In the genomic region with DNA sequence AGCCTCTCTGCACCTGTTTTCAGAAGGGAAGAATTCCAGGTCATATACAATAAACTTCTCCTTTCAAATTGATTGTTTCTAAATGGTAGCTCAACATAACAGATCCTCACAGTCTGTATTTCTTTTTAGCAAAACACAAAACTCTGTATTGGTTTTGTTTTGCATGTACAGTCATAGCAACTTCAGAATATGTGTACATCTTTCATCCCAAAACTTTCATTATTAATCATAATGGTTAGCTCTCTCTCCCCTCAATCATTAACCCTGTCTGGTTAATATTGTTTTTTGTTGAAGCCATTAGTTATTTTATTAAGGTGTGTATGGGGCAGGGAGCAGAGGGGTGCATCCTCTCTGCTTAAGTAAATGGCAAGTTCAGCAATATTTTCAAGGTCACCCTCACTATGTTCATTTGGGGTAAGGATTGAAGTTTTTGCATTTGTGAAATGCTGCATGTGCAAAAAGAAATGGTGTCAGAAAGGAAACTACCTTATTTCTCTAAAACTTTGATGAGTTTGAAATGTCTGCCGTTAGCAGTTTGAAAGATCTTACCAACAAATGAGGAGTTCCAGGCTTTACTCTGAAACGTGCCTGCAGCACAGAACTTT, we compare ENCODE assay signal across 30 cellular contexts.
DNase-seq lines count a peak whose midpoint lies in the region; ATAC-seq and TF ChIP-seq lines count a peak whose summit lies in the region.
"Had no signal": no experiment of that assay in that cellular context is flagged by ENCODE, and none has a peak within 500 bp of the region (broad histone marks: within the 10 kb centered on the region; RNA-seq: fewer than 3 reads in every experiment).

No MANE protein-coding gene starts in this region.

- no peak for TF ChIP-seq POLR2A in gastroesophageal sphincter (IDR thresholded peaks at IDR 0.05)

- no TSS peak for BruUV-seq in PC-3 (replicated peaks; lab: Mats Ljungman, UMichigan)

- TF ChIP-seq EP300 in gastroesophageal sphincter (IDR thresholded peaks at IDR 0.05): no peak

- H3K9me3 ChIP-seq in PC-3 (ENCODE audit: low read length) (no peaks in the 10 kb centered on the region), gastroesophageal sphincter (no peaks in the 10 kb centered on the region)
- H3K9me3 ChIP-seq: ascending aorta; BLaER1 treated with 17β-estradiol and CSF1 and Interleukin-3, amounts not matched to agents 10 nM and 100 nM; Caco-2; left ventricle myocardium inferior; pancreas; spleen; testis had no signal

- H3K27ac ChIP-seq in PC-3 (ENCODE audit: low read length): no peak overlapping the region
- H3K27ac ChIP-seq in gastroesophageal sphincter: no peak overlapping the region
- H3K27ac ChIP-seq: ascending aorta; BLaER1 treated with 17β-estradiol and CSF1 and Interleukin-3, amounts not matched to agents 10 nM and 100 nM; left ventricle myocardium inferior; pancreas; spleen; testis had no signal

- no peaks in the 10 kb centered on the region for H3F3A ChIP-seq in PC-3 (ENCODE audit: low read length, unreplicated experiment)

- no peaks in the 10 kb centered on the region for H4K20me1 ChIP-seq in PC-3 (ENCODE audit: low read length)
- H4K20me1 ChIP-seq: BLaER1 treated with 17β-estradiol and CSF1 and Interleukin-3, amounts not matched to agents 10 nM and 100 nM had no signal

- no peaks in the 10 kb centered on the region for H3K9me2 ChIP-seq in PC-3 (replicated peaks; ENCODE audit: low read length)

- intact Hi-C loops in PC-3 (cut with micrococcal nuclease): no loop called here

- no peak overlapping the region for H3K4me2 ChIP-seq in PC-3 (ENCODE audit: low read length)
- H3K4me2 ChIP-seq: BLaER1 treated with 17β-estradiol and CSF1 and Interleukin-3, amounts not matched to agents 10 nM and 100 nM had no signal

- 0 out of 2 replicates have a peak overlapping the region, but pooled peaks have one; percentile 12 for H2AFZ ChIP-seq in PC-3 (ENCODE audit: low read length)

- H3K4me1 ChIP-seq in PC-3 (ENCODE audit: insufficient read depth, low read length) (peaks cover 13% of the 10 kb centered on the region), gastroesophageal sphincter (peaks cover 0 to 4% (median 0%) of the 10 kb centered on the region in 3 donors)
- H3K4me1 ChIP-seq: ascending aorta; BLaER1 treated with 17β-estradiol and CSF1 and Interleukin-3, amounts not matched to agents 10 nM and 100 nM; Caco-2; left ventricle myocardium inferior; pancreas; testis had no signal

- H3K36me3 ChIP-seq in PC-3 (ENCODE audit: low read depth, low read length): no peaks in the 10 kb centered on the region
- H3K36me3 ChIP-seq in gastroesophageal sphincter: no peaks in the 10 kb centered on the region
- H3K36me3 ChIP-seq: ascending aorta; BLaER1 treated with 17β-estradiol and CSF1 and Interleukin-3, amounts not matched to agents 10 nM and 100 nM; left ventricle myocardium inferior; pancreas; spleen had no signal

- H3K9ac ChIP-seq in PC-3 (ENCODE audit: low read length): no peak overlapping the region
- H3K9ac ChIP-seq: BLaER1 treated with 17β-estradiol and CSF1 and Interleukin-3, amounts not matched to agents 10 nM and 100 nM had no signal

- CTCF ChIA-PET in PC-3 (lab: Charles Lee): no interaction called here

- no peaks in the 10 kb centered on the region for H3K79me2 ChIP-seq in PC-3 (ENCODE audit: low read length)

- ATAC-seq in GM18861 (IDR thresholded peaks at IDR 0.05; ENCODE audit: unreplicated experiment) (peak; percentile 46), GM19468 (IDR thresholded peaks at IDR 0.05; ENCODE audit: extremely low read depth, unreplicated experiment) (peak; percentile 23), HG02981 (IDR thresholded peaks at IDR 0.05; ENCODE audit: unreplicated experiment) (peak; percentile 78), PC-3 (no peak), HG03571 (IDR thresholded peaks at IDR 0.05; ENCODE audit: unreplicated experiment) (no peak), gastroesophageal sphincter (no peak)
- ATAC-seq: natural killer cell; Panc1; pancreas; stimulated activated effector memory CD8-positive, alpha-beta T cell treated with anti-CD3 and anti-CD28 coated beads, Interleukin-12 subunit alpha, Interleukin-12 subunit beta, amount 100 ng/mL, for 72 hours had no signal

- 45% methylated on average over 2 of the region's 2 CpGs for WGBS in gastroesophageal sphincter (ENCODE audit: low coverage in 1 of 2), 2 donors

- no peak overlapping the region for H3K4me3 ChIP-seq in PC-3 (ENCODE audit: low read length)
- no peak overlapping the region for H3K4me3 ChIP-seq in gastroesophageal sphincter
- H3K4me3 ChIP-seq: ascending aorta; BLaER1 treated with 17β-estradiol and CSF1 and Interleukin-3, amounts not matched to agents 10 nM and 100 nM; left ventricle myocardium inferior; pancreas; spleen; testis had no signal

- no peak for TF ChIP-seq CTCF in PC-3 (conservative IDR thresholded peaks at IDR 0.05; ENCODE audit: low read depth, low read length)
- TF ChIP-seq CTCF in gastroesophageal sphincter (IDR thresholded peaks at IDR 0.05): no peak
- no peak for TF ChIP-seq CTCF in GM20000 (IDR thresholded peaks at IDR 0.05; ENCODE audit: extremely low read depth, missing control alignments)

- DNase-seq in PC-3 (no peak), GM20000 (ENCODE audit: low spot score) (no peak)
- DNase-seq: activated B cell treated with CpG ODN at 0.5 μM for 24 hours; activated CD4-positive, alpha-beta T cell treated with anti-CD3 and anti-CD28 coated beads, Interleukin-2, amount 50 U/mL, for 48 hours; activated CD8-positive, alpha-beta memory T cell treated with anti-CD3 and anti-CD28 coated beads, Interleukin-2, amount 50 U/mL, for 48 hours; activated effector memory CD4-positive, alpha-beta T cell treated with Interleukin-2 at 50 U/mL for 16 hours; activated naive CD8-positive, alpha-beta T cell treated with anti-CD3 and anti-CD28 coated beads for 36 hours; Caco-2; hypothalamus; Kasumi-1; left ventricle myocardium inferior; natural killer cell; NCI-H1694 treated with DMSO at 0.1 percent for 48 hours; NCI-H2171 treated with DMSO at 0.1 percent for 48 hours; NCI-H524 treated with DMSO at 0.1 percent for 48 hours; NK-92 treated with Interleukin-12 subunit alpha and Interleukin-12 subunit beta, amount 100 ng/mL, for 24 hours; pancreas; SIG-M5; spleen; stimulated activated CD4-positive, alpha-beta T cell treated with anti-CD3 and anti-CD28 coated beads, Interleukin-2, amount 100 ng/mL, for 48 hours; testis had no signal

- POLR2A ChIA-PET in PC-3 (lab: Charles Lee; ENCODE audit: unreplicated experiment): interaction anchor here (0.6 kb wide), 1 partner anchor 41 kb away, joined by 7 read pairs; no protein-coding TSS in a partner anchor

- H3K27me3 ChIP-seq in PC-3 (ENCODE audit: low read length) (no peaks in the 10 kb centered on the region), gastroesophageal sphincter (no peaks in the 10 kb centered on the region)
- H3K27me3 ChIP-seq: ascending aorta; BLaER1 treated with 17β-estradiol and CSF1 and Interleukin-3, amounts not matched to agents 10 nM and 100 nM; pancreas; spleen; testis had no signal

Comparison
In these comparisons a context has a peak if more than half of its experiments do, and no peak if none do; other contexts are left out.
1. ATAC-seq: peak in GM18861 (single experiment), GM19468 (single experiment) and HG02981 (single experiment); none in PC-3 (single experiment), HG03571 (single experiment) and gastroesophageal sphincter (single experiment).